8 cellular contexts compared by ENCODE assay signal in genomic region chr12:8697120-8697475, GRCh38. TPM values are rescaled to one million over a fixed set of nuclear protein-coding genes. Genes with fewer than 3 reads are reported as not detected.
DNase-seq lines count a peak whose midpoint lies in the region; ATAC-seq, FAIRE-seq and TF ChIP-seq lines count a peak whose summit lies in the region.

No MANE protein-coding gene starts in this region.

- FAIRE-seq in GM12878 (lab: Jason Lieb, UNC) = no peak

- intact Hi-C loops in GM12878 (cut with micrococcal nuclease; ENCODE audit: unreplicated experiment) = no loop called here

- CTCF ChIA-PET in GM12878 (lab: Yijun Ruan, JAX) = interaction anchor here (1.1 kb wide), 1 partner anchor 64 kb away, joined by 3 read pairs; no protein-coding TSS in a partner anchor

- no peak for TF ChIP-seq RAD21 in GM12878 (IDR thresholded peaks at IDR 0.05; ENCODE audit: insufficient read depth, low read depth, low read length)

- H3K27me3 ChIP-seq in GM12878 (replicated peaks in 1 of 2; ENCODE audit: control insufficient read depth in 2 of 2, insufficient read depth in 2 of 2, low read length in 1 of 2) (peaks cover 1 to 12% of the 10 kb centered on the region in 2 experiments; a peak in 2 of 4 replicates), iPS-18a (ENCODE audit: control insufficient read depth, insufficient read depth, low read length) (no peaks in the 10 kb centered on the region)

- no peak for TF ChIP-seq POLR2A in GM12878 (IDR thresholded peaks at IDR 0.05; ENCODE audit: low read depth, low read length)

- H3K36me3 ChIP-seq in GM12878 (ENCODE audit: control insufficient read depth in 2 of 2, insufficient read depth in 2 of 2, low read length in 1 of 2) (no peaks in the 10 kb centered on the region), iPS-18a (ENCODE audit: control insufficient read depth, low read depth, low read length) (peaks cover 9% of the 10 kb centered on the region)

- peak; percentile 20 for ATAC-seq in HG02678 (IDR thresholded peaks at IDR 0.05; ENCODE audit: unreplicated experiment)
- peak; percentile 28 for ATAC-seq in GM12878

- peak overlapping the region; percentile 71 for H2AFZ ChIP-seq in GM12878 (ENCODE audit: control insufficient read depth, low read depth, low read length)

- WGBS in GM12878 (ENCODE audit: insufficient coverage, insufficient replicate concordance, low lambda C conversion rate, missing lambda C conversion rate) = 1% methylated on average over 21 of the region's 21 CpGs

- SMC1A ChIA-PET in GM12878 (lab: Charles Lee; ENCODE audit: uncharacterized antibody, unreplicated experiment) = no interaction called here

- peak overlapping the region; percentile 85 for H3K4me2 ChIP-seq in GM12878 (ENCODE audit: control insufficient read depth, insufficient read depth)

- POLR2A ChIA-PET in GM12878 (lab: Charles Lee) = no interaction called here

- no peak overlapping the region for H3K27ac ChIP-seq in GM12878 (ENCODE audit: control insufficient read depth, insufficient read depth)
- H3K27ac ChIP-seq in iPS-18a (ENCODE audit: low read length) = peak overlapping the region; percentile 91
- peak overlapping the region; percentile 17 to 95 (median 81) for H3K27ac ChIP-seq in skin epidermis

- no TSS peak for BruUV-seq in GM12878 (replicated peaks; lab: Mats Ljungman, UMichigan)

- H3K79me2 ChIP-seq in GM12878 (ENCODE audit: control insufficient read depth, insufficient read depth, low read length) = no peaks in the 10 kb centered on the region

- TF ChIP-seq EP300 in GM12878 (IDR thresholded peaks at IDR 0.05; ENCODE audit: borderline replicate concordance in 1 of 2, control insufficient read depth in 1 of 2, low read depth in 2 of 2, low read length in 2 of 2) = no peak

- TF ChIP-seq CTCF in GM12878 (IDR thresholded peaks at IDR 0.05 in 2 of 3, conservative IDR thresholded peaks at IDR 0.05 in 1 of 3; ENCODE audit: control insufficient read depth in 2 of 3, extremely low read depth in 1 of 3, insufficient read depth in 1 of 3, low read depth in 3 of 3, low read length in 3 of 3) = no peak

- in situ Hi-C loops in GM12878 (cut with MboI) = no loop called here

- DNase-seq in SKM-1 (lab: John Stamatoyannopoulos, UW; ENCODE audit: unreplicated experiment) = peak; percentile 10
- no peak for DNase-seq in SKM-1 treated with dmso at 0.1 percent for 144 hours (lab: John Stamatoyannopoulos, UW; ENCODE audit: unreplicated experiment)
- peak; percentile 67 for DNase-seq in NCI-H510A (lab: John Stamatoyannopoulos, UW)
- DNase-seq in GM12878 (ENCODE audit: low read depth, low spot score) = no peak
- DNase-seq in GOT3 (lab: John Stamatoyannopoulos, UW) = no peak

- H3K9me3 ChIP-seq in GM12878 (replicated peaks; ENCODE audit: control insufficient read depth, insufficient read depth, low read length) (no peaks in the 10 kb centered on the region), iPS-18a (ENCODE audit: control insufficient read depth, low read depth, low read length) (no peaks in the 10 kb centered on the region)

- H3K4me3 ChIP-seq in GM12878 (peak overlapping the region; percentile 76; the same call in 1 of the 2 replicates), iPS-18a (ENCODE audit: low read length) (peak overlapping the region; percentile 96), skin epidermis (peak overlapping the region; percentile 60 to 99 (median 89))

- H3K9ac ChIP-seq in GM12878 (ENCODE audit: control insufficient read depth, insufficient read depth, low read length) = peak overlapping the region; percentile 10; the same call in 1 of the 2 replicates
- peak overlapping the region; percentile 90 for H3K9ac ChIP-seq in iPS-18a (ENCODE audit: low read length)

- RAD21 ChIA-PET in GM12878 (lab: Charles Lee; ENCODE audit: unreplicated experiment) = no interaction called here

- H4K20me1 ChIP-seq in GM12878 (ENCODE audit: control insufficient read depth, insufficient read depth) = no peaks in the 10 kb centered on the region

- H3K4me1 ChIP-seq in GM12878 (ENCODE audit: control insufficient read depth, insufficient read depth, low read length) (no peaks in the 10 kb centered on the region), iPS-18a (ENCODE audit: control insufficient read depth, low read depth, low read length) (peaks cover 37% of the 10 kb centered on the region)

TF ChIP-seq in GM12878, 131 proteins besides CTCF, POLR2A, EP300 and RAD21:
- TF ChIP-seq PAX8 (IDR thresholded peaks at IDR 0.05) (no peak), TAF1 (IDR thresholded peaks at IDR 0.05; ENCODE audit: borderline replicate concordance, low read depth, low read length) (no peak), ZBED1 (IDR thresholded peaks at IDR 0.05; ENCODE audit: borderline replicate concordance) (no peak), NFXL1 (IDR thresholded peaks at IDR 0.05; ENCODE audit: borderline replicate concordance) (no peak), E4F1 (IDR thresholded peaks at IDR 0.05; ENCODE audit: borderline replicate concordance, partially characterized antibody) (no peak), IKZF2 (IDR thresholded peaks at IDR 0.05) (no peak), RCOR1 (conservative IDR thresholded peaks at IDR 0.05; ENCODE audit: low read depth, low read length) (no peak), HDGF (IDR thresholded peaks at IDR 0.05) (no peak)

RNA-seq across cellular contexts. Expression of gene RIMKLB, which starts 0.7 kb away (rescaled TPM):
- total RNA-seq in GM12878 (2013; cell fraction: nucleolus; rRNA removed) = 2.2 and 2.7 TPM in 2 replicates
- total RNA-seq in GM12878 (2014; rRNA removed) = 0.28 and 2.3 TPM in 2 replicates
- 0.40 and 0.64 TPM in 2 replicates for total RNA-seq in GM12878 (2014; rRNA removed; fragmentation: Illumina TruSeq; extraction: Trizol)
- total RNA-seq in GM12878 (2021) = 0.49 and 0.77 TPM in 2 replicates
- polyA plus RNA-seq in GM12878 (2011; ENCODE audit: low read depth) = 2.3 TPM
- 0.53 and 0.61 TPM in 2 replicates for polyA plus RNA-seq in GM12878 (2011; rRNA removed)
- polyA plus RNA-seq in GM12878 (2011; cell fraction: cytosol; rRNA removed) = 0.12 and 0.18 TPM in 2 replicates
- 1.3 and 2.0 TPM in 2 replicates for polyA plus RNA-seq in GM12878 (2011; cell fraction: nucleus; rRNA removed)
- polyA plus RNA-seq in GM12878 (2012) = 4.5 and 5.4 TPM in 2 replicates
- polyA plus RNA-seq in GM12878 (2014; fragmentation: Illumina TruSeq; extraction: Trizol) = 0.59 and 0.70 TPM in 2 replicates
- polyA plus RNA-seq in GM12878 (2014; fragmentation: Nextera tagmentation; extraction: Ambion mirVana) = under 1 TPM; 0.15 to 0.21 TPM
- 0.83 and 0.86 TPM in 2 replicates for polyA plus RNA-seq in GM12878 (2014; rRNA removed)
- polyA plus RNA-seq in GM12878 (2016; fragmentation: Nextera tagmentation; extraction: Ambion mirVana) = under 1 TPM; 0.44 to 0.59 TPM
- polyA minus RNA-seq in GM12878 (2011; rRNA and poly(A)+ RNA removed) = 0.15 and 0.57 TPM in 2 replicates
- polyA minus RNA-seq in GM12878 (2011; cell fraction: cytosol; rRNA and poly(A)+ RNA removed) = 1.3 and 4.4 TPM in 2 replicates
- 0.67 and 0.85 TPM in 2 replicates for polyA minus RNA-seq in GM12878 (2011; cell fraction: nucleus; rRNA and poly(A)+ RNA removed)

RNA-seq across cellular contexts. Expression of gene MFAP5, which starts 34.5 kb away (rescaled TPM):
- total RNA-seq in GM12878 (2013; cell fraction: nucleolus; rRNA removed) = not detected in 2 replicates
- total RNA-seq in GM12878 (2014; rRNA removed) (0.06 TPM in 1 of 2 replicates, not detected in the other), GM12878 (2014; rRNA removed; fragmentation: Illumina TruSeq; extraction: Trizol) (not detected in 2 replicates), GM12878 (2021) (not detected in 2 replicates)
- not detected for polyA plus RNA-seq in GM12878 (2011; ENCODE audit: low read depth)
- polyA plus RNA-seq in GM12878 (2011; rRNA removed) (0.10 and 0.14 TPM in 2 replicates), GM12878 (2014; fragmentation: Illumina TruSeq; extraction: Trizol) (not detected in 2 replicates), GM12878 (2014; fragmentation: Nextera tagmentation; extraction: Ambion mirVana) (not detected), GM12878 (2014; rRNA removed) (not detected in 2 replicates), GM12878 (2016; fragmentation: Nextera tagmentation; extraction: Ambion mirVana) (under 1 TPM in 1 of 2 experiments, not detected in 1; 0.12 TPM)
- 0.15 and 0.23 TPM in 2 replicates for polyA plus RNA-seq in GM12878 (2011; cell fraction: cytosol; rRNA removed)
- 0.06 and 0.26 TPM in 2 replicates for polyA plus RNA-seq in GM12878 (2011; cell fraction: nucleus; rRNA removed)
- polyA plus RNA-seq in GM12878 (2012) = not detected in 2 replicates
- polyA minus RNA-seq in GM12878 (2011; rRNA and poly(A)+ RNA removed) = 1.8 TPM in 1 of 2 replicates, not detected in the other
- polyA minus RNA-seq in GM12878 (2011; cell fraction: cytosol; rRNA and poly(A)+ RNA removed) = 3.4 TPM in 1 of 2 replicates, not detected in the other
- 0.24 and 0.77 TPM in 2 replicates for polyA minus RNA-seq in GM12878 (2011; cell fraction: nucleus; rRNA and poly(A)+ RNA removed)

Comparison
In these comparisons a context has a peak if more than half of its experiments do, and no peak if none do; other contexts are left out.
1. DNase-seq: peak in SKM-1 (single experiment) and NCI-H510A (single experiment); none in SKM-1 treated with dmso at 0.1 percent for 144 hours (single experiment), GM12878 (single experiment) and GOT3 (single experiment).
2. Peak in every context shown above with its lines, with median percentiles within 50 percentile points of each other: H3K4me3 ChIP-seq.